Comparison of ENCODE assay signal across 9 cellular contexts in genomic region chr6:83429857-83430605, GRCh38. TPM values are rescaled to one million over a fixed set of nuclear protein-coding genes. Genes with fewer than 3 reads are reported as not detected.
DNase-seq lines count a peak whose midpoint lies in the region; ATAC-seq and TF ChIP-seq lines count a peak whose summit lies in the region.
"Had no signal": no experiment of that assay in that cellular context is flagged by ENCODE, and none has a peak within 500 bp of the region (broad histone marks: within the 10 kb centered on the region; RNA-seq: fewer than 3 reads in every experiment).

No MANE protein-coding gene starts in this region.

- H3K27ac ChIP-seq in HUES48 (ENCODE audit: low read depth, low read length) (no peak overlapping the region), brain microvascular endothelial cell (peak overlapping the region; percentile 52)

- H3K27me3 ChIP-seq in HUES48 (ENCODE audit: control insufficient read depth, insufficient read depth, low read length): peaks cover 16% of the 10 kb centered on the region
- no peaks in the 10 kb centered on the region for H3K27me3 ChIP-seq in brain microvascular endothelial cell (replicated peaks)

- peak overlapping the region; percentile 21 for H3K4me3 Mint-ChIP-seq in activated naive CD8-positive, alpha-beta T cell treated with anti-CD3 and anti-CD28 coated beads, Interleukin-2, amount 50 U/mL, for 24 hours
- H3K4me3 Mint-ChIP-seq in activated naive CD8-positive, alpha-beta T cell treated with anti-CD3 and anti-CD28 coated beads for 36 hours: no peak overlapping the region
- peak overlapping the region; percentile 76 for H3K4me3 Mint-ChIP-seq in stimulated activated effector memory CD8-positive, alpha-beta T cell treated with anti-CD3 and anti-CD28 coated beads, Interleukin-12 subunit alpha, Interleukin-12 subunit beta, amount 100 ng/mL, for 72 hours
- H3K4me3 Mint-ChIP-seq: activated naive CD4-positive, alpha-beta T cell treated with anti-CD3 and anti-CD28 coated beads, Interleukin-2, amount 50 U/mL, for 24 hours had no signal

- peak overlapping the region; percentile 67 for H3K4me3 ChIP-seq in HUES48 (ENCODE audit: low read depth, low read length)
- H3K4me3 ChIP-seq in brain microvascular endothelial cell (ENCODE audit: low read depth, low read length): peak overlapping the region; percentile 75

- TF ChIP-seq CTCF in brain microvascular endothelial cell (IDR thresholded peaks at IDR 0.05; ENCODE audit: low read depth, low read length, missing control alignments): no peak

- peaks cover 4% of the 10 kb centered on the region for H3K9me3 Mint-ChIP-seq in activated naive CD8-positive, alpha-beta T cell treated with anti-CD3 and anti-CD28 coated beads, Interleukin-2, amount 50 U/mL, for 24 hours
- H3K9me3 Mint-ChIP-seq in activated naive CD8-positive, alpha-beta T cell treated with anti-CD3 and anti-CD28 coated beads for 36 hours: peaks cover 4% of the 10 kb centered on the region
- H3K9me3 Mint-ChIP-seq in stimulated activated effector memory CD8-positive, alpha-beta T cell treated with anti-CD3 and anti-CD28 coated beads, Interleukin-12 subunit alpha, Interleukin-12 subunit beta, amount 100 ng/mL, for 72 hours: peaks cover 3% of the 10 kb centered on the region

- no peak for DNase-seq in activated naive CD8-positive, alpha-beta T cell treated with anti-CD3 and anti-CD28 coated beads, Interleukin-2, amount 50 U/mL, for 24 hours
- DNase-seq in activated naive CD8-positive, alpha-beta T cell treated with anti-CD3 and anti-CD28 coated beads for 36 hours: no peak
- peak; percentile 49 for DNase-seq in brain microvascular endothelial cell
- DNase-seq in inferior parietal cortex (ENCODE audit: extremely low spot score): peak; percentile 54
- DNase-seq in stimulated activated effector memory CD8-positive, alpha-beta T cell treated with anti-CD3 and anti-CD28 coated beads, Interleukin-12 subunit alpha, Interleukin-12 subunit beta, amount 100 ng/mL, for 72 hours (ENCODE audit: low spot score in 2 of 2): no peak
- no peak for DNase-seq in activated effector memory CD4-positive, alpha-beta T cell treated with Interleukin-2 at 50 U/mL for 16 hours
- DNase-seq in AML-193 (lab: John Stamatoyannopoulos, UW): no peak

- H3K9ac ChIP-seq in HUES48 (ENCODE audit: low read depth, low read length): peak overlapping the region; percentile 61

- H3K27ac Mint-ChIP-seq in activated naive CD8-positive, alpha-beta T cell treated with anti-CD3 and anti-CD28 coated beads, Interleukin-2, amount 50 U/mL, for 24 hours: no peak overlapping the region
- no peak overlapping the region for H3K27ac Mint-ChIP-seq in activated naive CD8-positive, alpha-beta T cell treated with anti-CD3 and anti-CD28 coated beads for 36 hours
- H3K27ac Mint-ChIP-seq in stimulated activated effector memory CD8-positive, alpha-beta T cell treated with anti-CD3 and anti-CD28 coated beads, Interleukin-12 subunit alpha, Interleukin-12 subunit beta, amount 100 ng/mL, for 72 hours: peak overlapping the region; percentile 80
- H3K27ac Mint-ChIP-seq: activated naive CD4-positive, alpha-beta T cell treated with anti-CD3 and anti-CD28 coated beads, Interleukin-2, amount 50 U/mL, for 24 hours had no signal

- H3K27me3 Mint-ChIP-seq in activated naive CD8-positive, alpha-beta T cell treated with anti-CD3 and anti-CD28 coated beads, Interleukin-2, amount 50 U/mL, for 24 hours: peaks cover 15% of the 10 kb centered on the region
- peaks cover 42% of the 10 kb centered on the region for H3K27me3 Mint-ChIP-seq in activated naive CD8-positive, alpha-beta T cell treated with anti-CD3 and anti-CD28 coated beads for 36 hours

- in situ Hi-C loops in brain microvascular endothelial cell (cut with HindIII; ENCODE audit: low pct_ligation_motif_present, low sequenced_read_pairs): no loop called here

- peaks cover 15% of the 10 kb centered on the region for H3K4me1 ChIP-seq in HUES48 (ENCODE audit: control insufficient read depth, insufficient read depth, low read length)

- H3K36me3 ChIP-seq in HUES48 (ENCODE audit: control insufficient read depth, insufficient read depth, low read length) (no peaks in the 10 kb centered on the region), brain microvascular endothelial cell (replicated peaks) (no peaks in the 10 kb centered on the region)

- H3K36me3 Mint-ChIP-seq in activated naive CD8-positive, alpha-beta T cell treated with anti-CD3 and anti-CD28 coated beads, Interleukin-2, amount 50 U/mL, for 24 hours (ENCODE audit: low read depth): peaks cover 2% of the 10 kb centered on the region
- H3K36me3 Mint-ChIP-seq in activated naive CD8-positive, alpha-beta T cell treated with anti-CD3 and anti-CD28 coated beads for 36 hours: no peaks in the 10 kb centered on the region
- H3K36me3 Mint-ChIP-seq in stimulated activated effector memory CD8-positive, alpha-beta T cell treated with anti-CD3 and anti-CD28 coated beads, Interleukin-12 subunit alpha, Interleukin-12 subunit beta, amount 100 ng/mL, for 72 hours: no peaks in the 10 kb centered on the region
- H3K36me3 Mint-ChIP-seq: activated naive CD4-positive, alpha-beta T cell treated with anti-CD3 and anti-CD28 coated beads, Interleukin-2, amount 50 U/mL, for 24 hours had no signal

- no peaks in the 10 kb centered on the region for H3K9me3 ChIP-seq in HUES48 (ENCODE audit: control insufficient read depth, insufficient read depth, low read length)

- H3K4me1 Mint-ChIP-seq in activated naive CD8-positive, alpha-beta T cell treated with anti-CD3 and anti-CD28 coated beads, Interleukin-2, amount 50 U/mL, for 24 hours: peaks cover 3% of the 10 kb centered on the region
- no peaks in the 10 kb centered on the region for H3K4me1 Mint-ChIP-seq in activated naive CD8-positive, alpha-beta T cell treated with anti-CD3 and anti-CD28 coated beads for 36 hours
- peaks cover 6% of the 10 kb centered on the region for H3K4me1 Mint-ChIP-seq in stimulated activated effector memory CD8-positive, alpha-beta T cell treated with anti-CD3 and anti-CD28 coated beads, Interleukin-12 subunit alpha, Interleukin-12 subunit beta, amount 100 ng/mL, for 72 hours
- H3K4me1 Mint-ChIP-seq: activated naive CD4-positive, alpha-beta T cell treated with anti-CD3 and anti-CD28 coated beads, Interleukin-2, amount 50 U/mL, for 24 hours had no signal

- no peak for ATAC-seq in activated naive CD8-positive, alpha-beta T cell treated with anti-CD3 and anti-CD28 coated beads, Interleukin-2, amount 50 U/mL, for 24 hours
- peak; percentile 14 for ATAC-seq in stimulated activated effector memory CD8-positive, alpha-beta T cell treated with anti-CD3 and anti-CD28 coated beads, Interleukin-12 subunit alpha, Interleukin-12 subunit beta, amount 100 ng/mL, for 72 hours

RNA-seq across cellular contexts. Expression of gene ME1, which starts 0.8 kb away (rescaled TPM):
- total RNA-seq in activated naive CD8-positive, alpha-beta T cell treated with anti-CD3 and anti-CD28 coated beads for 36 hours: not detected

Comparison
In these comparisons a context has a peak if more than half of its experiments do, and no peak if none do; other contexts are left out.
1. DNase-seq: peak in brain microvascular endothelial cell (single experiment) and inferior parietal cortex (single experiment); none in activated naive CD8-positive, alpha-beta T cell treated with anti-CD3 and anti-CD28 coated beads, Interleukin-2, amount 50 U/mL, for 24 hours (single experiment), activated naive CD8-positive, alpha-beta T cell treated with anti-CD3 and anti-CD28 coated beads for 36 hours (single experiment), stimulated activated effector memory CD8-positive, alpha-beta T cell treated with anti-CD3 and anti-CD28 coated beads, Interleukin-12 subunit alpha, Interleukin-12 subunit beta, amount 100 ng/mL, for 72 hours (0 of 2), activated effector memory CD4-positive, alpha-beta T cell treated with Interleukin-2 at 50 U/mL for 16 hours (single experiment) and AML-193 (0 of 2).